ENCODE assay signal across 8 cellular contexts in genomic region chr12:56720696-56721615, GRCh38. TPM values are rescaled to one million over a fixed set of nuclear protein-coding genes. Genes with fewer than 3 reads are reported as not detected.
DNase-seq lines count a peak whose midpoint lies in the region; ATAC-seq and TF ChIP-seq lines count a peak whose summit lies in the region.

No MANE protein-coding gene starts in this region.

- H3K27ac ChIP-seq in coronary artery (no peak overlapping the region), osteoblast (ENCODE audit: low read depth, low read length) (peak overlapping the region; percentile 47)

- DNase-seq in NOMO-1 (lab: John Stamatoyannopoulos, UW; ENCODE audit: unreplicated experiment in 2 of 2) = peak; percentile 46 to 65
- no peak for DNase-seq in coronary artery (ENCODE audit: low spot score)
- no peak for DNase-seq in osteoblast (ENCODE audit: insufficient read length, low spot score, missing footprints)
- DNase-seq in GM10266 (ENCODE audit: extremely low spot score) = no peak
- DNase-seq in NCI-H1436 treated with DMSO at 0.1 percent for 48 hours (lab: John Stamatoyannopoulos, UW) = no peak
- no peak for DNase-seq in foreskin fibroblast

- H3K79me2 ChIP-seq in osteoblast (ENCODE audit: insufficient read depth, low read length) = peaks cover 87% of the 10 kb centered on the region

- peak overlapping the region; percentile 98 for H3K4me2 ChIP-seq in osteoblast (ENCODE audit: insufficient read depth, low read length)

- ATAC-seq in HG02588 (IDR thresholded peaks at IDR 0.05; ENCODE audit: unreplicated experiment) = no peak

- peaks cover 39% of the 10 kb centered on the region for H3K36me3 ChIP-seq in ES-I3 (ENCODE audit: insufficient read depth, low read length)
- peaks cover 47% of the 10 kb centered on the region for H3K36me3 ChIP-seq in osteoblast (ENCODE audit: insufficient read depth, low read length)

- no peak overlapping the region for H2AFZ ChIP-seq in osteoblast (ENCODE audit: low read length)

- H3K27me3 ChIP-seq in osteoblast (ENCODE audit: insufficient read depth, low read length) = no peaks in the 10 kb centered on the region

- peak overlapping the region; percentile 76 for H3K4me3 ChIP-seq in coronary artery
- no peak overlapping the region for H3K4me3 ChIP-seq in osteoblast (ENCODE audit: insufficient read depth, low read length)
- H3K4me3 ChIP-seq in foreskin fibroblast (ENCODE audit: low read depth in 1 of 2, low read length in 2 of 2) = no peak overlapping the region

- H4K20me1 ChIP-seq in osteoblast (ENCODE audit: insufficient read depth, low read length) = peaks cover 73% of the 10 kb centered on the region

- no peaks in the 10 kb centered on the region for H3K9me3 ChIP-seq in ES-I3 (ENCODE audit: control insufficient read depth, insufficient read depth, low read length)
- no peaks in the 10 kb centered on the region for H3K9me3 ChIP-seq in osteoblast (ENCODE audit: low read depth, low read length)

- TF ChIP-seq CTCF in coronary artery (IDR thresholded peaks at IDR 0.05) = no peak
- TF ChIP-seq CTCF in osteoblast (IDR thresholded peaks at IDR 0.05; ENCODE audit: extremely low read depth, low read depth, low read length) = no peak
- TF ChIP-seq CTCF in GM10266 (IDR thresholded peaks at IDR 0.05; ENCODE audit: control insufficient read depth, insufficient read depth, low read depth, missing control alignments) = no peak
- TF ChIP-seq CTCF in foreskin fibroblast (IDR thresholded peaks at IDR 0.05; ENCODE audit: low read depth, low read length) = no peak

- H3K4me1 ChIP-seq in ES-I3 (ENCODE audit: insufficient read depth, low read length) = peaks cover 43% of the 10 kb centered on the region
- H3K4me1 ChIP-seq in osteoblast (ENCODE audit: insufficient read depth, low read length) = peaks cover 31% of the 10 kb centered on the region

- H3K9ac ChIP-seq in ES-I3 (ENCODE audit: low read depth, low read length) = 0 out of 2 replicates have a peak overlapping the region, but pooled peaks have one; percentile 2

RNA-seq across cellular contexts. Expression of gene NACA, which starts 4.1 kb away (rescaled TPM):
- 808 and 845 TPM in 2 replicates for total RNA-seq in osteoblast

RNA-seq across cellular contexts. Expression of gene PRIM1, which starts 31.2 kb away (rescaled TPM):
- 5.0 and 5.8 TPM in 2 replicates for total RNA-seq in osteoblast

RNA-seq across cellular contexts. Expression of gene PTGES3, which starts 32.9 kb away (rescaled TPM):
- total RNA-seq in osteoblast = 63.0 and 71.3 TPM in 2 replicates

RNA-seq across cellular contexts. Expression of gene HSD17B6, which starts 42.2 kb away (rescaled TPM):
- total RNA-seq in osteoblast = 0.88 and 4.7 TPM in 2 replicates

Comparison
In these comparisons a context has a peak if more than half of its experiments do, and no peak if none do; other contexts are left out.
1. DNase-seq: peak in NOMO-1 (2 of 2); none in coronary artery (single experiment), osteoblast (single experiment), GM10266 (single experiment), NCI-H1436 treated with DMSO at 0.1 percent for 48 hours (single experiment) and foreskin fibroblast (0 of 2).